Comparison of ENCODE assay signal across 1 cellular context in the genomic region with DNA sequence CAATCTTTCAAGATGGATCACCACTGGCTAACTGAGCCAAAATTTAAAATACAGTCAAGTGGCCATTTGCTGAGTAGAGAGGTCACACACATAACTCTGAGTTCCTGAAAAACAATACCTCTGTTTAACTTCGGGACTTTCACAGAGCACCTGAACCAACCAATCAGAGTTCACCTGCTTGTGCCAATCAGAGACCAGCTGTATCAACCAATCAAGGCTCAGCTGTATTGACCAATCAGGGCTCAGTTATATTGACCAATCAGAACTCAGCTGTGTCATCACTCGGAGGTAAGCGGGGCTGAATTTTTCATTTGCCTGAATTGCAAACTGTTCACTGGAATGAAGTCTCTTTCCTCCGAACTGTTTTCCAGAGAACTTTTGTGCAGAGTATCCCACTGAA.
TF ChIP-seq lines count a peak whose summit lies in the region.

No MANE protein-coding gene starts in this region.

TF ChIP-seq in HCT116, 20 proteins besides CTCF, POLR2A, EP300 and RAD21 (continued from another document):
- TF ChIP-seq, protein P1, sequence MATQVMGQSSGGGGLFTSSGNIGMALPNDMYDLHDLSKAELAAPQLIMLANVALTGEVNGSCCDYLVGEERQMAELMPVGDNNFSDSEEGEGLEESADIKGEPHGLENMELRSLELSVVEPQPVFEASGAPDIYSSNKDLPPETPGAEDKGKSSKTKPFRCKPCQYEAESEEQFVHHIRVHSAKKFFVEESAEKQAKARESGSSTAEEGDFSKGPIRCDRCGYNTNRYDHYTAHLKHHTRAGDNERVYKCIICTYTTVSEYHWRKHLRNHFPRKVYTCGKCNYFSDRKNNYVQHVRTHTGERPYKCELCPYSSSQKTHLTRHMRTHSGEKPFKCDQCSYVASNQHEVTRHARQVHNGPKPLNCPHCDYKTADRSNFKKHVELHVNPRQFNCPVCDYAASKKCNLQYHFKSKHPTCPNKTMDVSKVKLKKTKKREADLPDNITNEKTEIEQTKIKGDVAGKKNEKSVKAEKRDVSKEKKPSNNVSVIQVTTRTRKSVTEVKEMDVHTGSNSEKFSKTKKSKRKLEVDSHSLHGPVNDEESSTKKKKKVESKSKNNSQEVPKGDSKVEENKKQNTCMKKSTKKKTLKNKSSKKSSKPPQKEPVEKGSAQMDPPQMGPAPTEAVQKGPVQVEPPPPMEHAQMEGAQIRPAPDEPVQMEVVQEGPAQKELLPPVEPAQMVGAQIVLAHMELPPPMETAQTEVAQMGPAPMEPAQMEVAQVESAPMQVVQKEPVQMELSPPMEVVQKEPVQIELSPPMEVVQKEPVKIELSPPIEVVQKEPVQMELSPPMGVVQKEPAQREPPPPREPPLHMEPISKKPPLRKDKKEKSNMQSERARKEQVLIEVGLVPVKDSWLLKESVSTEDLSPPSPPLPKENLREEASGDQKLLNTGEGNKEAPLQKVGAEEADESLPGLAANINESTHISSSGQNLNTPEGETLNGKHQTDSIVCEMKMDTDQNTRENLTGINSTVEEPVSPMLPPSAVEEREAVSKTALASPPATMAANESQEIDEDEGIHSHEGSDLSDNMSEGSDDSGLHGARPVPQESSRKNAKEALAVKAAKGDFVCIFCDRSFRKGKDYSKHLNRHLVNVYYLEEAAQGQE (IDR thresholded peaks at IDR 0.05; ENCODE audit: low read depth): no peak
